11 cellular contexts compared by ENCODE assay signal in genomic region chr22:45848904-45849303, GRCh38.
"Had no signal": no experiment of that assay in that cellular context is flagged by ENCODE, and none has a peak within 500 bp of the region (broad histone marks: within the 10 kb centered on the region; RNA-seq: fewer than 3 reads in every experiment).

No MANE protein-coding gene starts in this region.

- FAIRE-seq: H1, H54, HepG2 had no signal

- H3K9ac ChIP-seq: KMS-11 had no signal

- H3K27me3 Mint-ChIP-seq: IgD-negative memory B cell had no signal

- H3K4me3 ChIP-seq: GM23338 had no signal

- H3K4me3 Mint-ChIP-seq: GM23338, H9, HFFc6, IgD-negative memory B cell had no signal

- H3K27ac ChIP-seq: HL-60, KMS-11 had no signal

- H2AFZ ChIP-seq: GM23338 had no signal

- H3K27ac Mint-ChIP-seq: GM23338, H9, HFFc6 had no signal

- ATAC-seq: GM23338, HepG2 had no signal

- H3K4me2 ChIP-seq: GM23338, KMS-11 had no signal

- DNase-seq: H9, HCEC 1CT, HFFc6, KBM-7 had no signal
